8 cellular contexts compared by ENCODE assay signal in genomic region chr19:49614096-49614857, GRCh38. TPM values are rescaled to one million over a fixed set of nuclear protein-coding genes. Genes with fewer than 3 reads are reported as not detected.
A peak's percentile ranks its signal among the peaks of the same experiment; 100 is the strongest.
DNase-seq lines count a peak whose midpoint lies in the region; ATAC-seq and TF ChIP-seq lines count a peak whose summit lies in the region.

No MANE protein-coding gene starts in this region.

- no peak overlapping the region for H3K27ac ChIP-seq in CD4-positive, alpha-beta memory T cell (ENCODE audit: low read depth, low read length)
- no peak overlapping the region for H3K27ac ChIP-seq in A673 (ENCODE audit: low read depth, low read length, poor library complexity, severe bottlenecking)

- H3K36me3 Mint-ChIP-seq in CD4-positive, alpha-beta memory T cell = peaks cover 38 to 62% of the 10 kb centered on the region in 2 donors
- H3K36me3 Mint-ChIP-seq in IgD-negative memory B cell = peaks cover 3% of the 10 kb centered on the region
- peaks cover 0 to 83% (median 26%) of the 10 kb centered on the region in 3 donors for H3K36me3 Mint-ChIP-seq in naive thymus-derived CD8-positive, alpha-beta T cell

- BruUV-seq in A673 (replicated peaks; lab: Mats Ljungman, UMichigan) = no TSS peak

- H3K4me3 Mint-ChIP-seq in CD4-positive, alpha-beta memory T cell = peak overlapping the region in 1 of 8 donors; percentile 33
- H3K4me3 Mint-ChIP-seq in IgD-negative memory B cell = no peak overlapping the region
- H3K4me3 Mint-ChIP-seq in naive thymus-derived CD8-positive, alpha-beta T cell = peak overlapping the region in 1 of 10 donors; percentile 63

- no peaks in the 10 kb centered on the region for H3K9me3 Mint-ChIP-seq in CD4-positive, alpha-beta memory T cell
- H3K9me3 Mint-ChIP-seq in IgD-negative memory B cell = no peaks in the 10 kb centered on the region
- no peaks in the 10 kb centered on the region for H3K9me3 Mint-ChIP-seq in naive thymus-derived CD8-positive, alpha-beta T cell

- POLR2A ChIA-PET in CD4-positive, alpha-beta memory T cell (lab: Charles Lee; ENCODE audit: partially characterized antibody) = no interaction called here
- POLR2A ChIA-PET in naive thymus-derived CD8-positive, alpha-beta T cell (lab: Charles Lee) = interaction anchor here (0.6 kb wide), 1 partner anchor 14 kb away, joined by 4 read pairs; no protein-coding TSS in a partner anchor
- POLR2A ChIA-PET in A673 (lab: Charles Lee; ENCODE audit: low non-redundant PET) = no interaction called here

- H3K9me3 ChIP-seq in CD4-positive, alpha-beta memory T cell (ENCODE audit: control insufficient read depth in 1 of 2, low read length in 2 of 2) = no peaks in the 10 kb centered on the region
- no peaks in the 10 kb centered on the region for H3K9me3 ChIP-seq in A673 (ENCODE audit: low read depth, low read length, poor library complexity, severe bottlenecking)

- ATAC-seq in naive thymus-derived CD8-positive, alpha-beta T cell = no peak
- no peak for ATAC-seq in GM21786 (IDR thresholded peaks at IDR 0.05; ENCODE audit: unreplicated experiment)

- peaks cover 3 to 17% (median 11%) of the 10 kb centered on the region in 4 donors for H3K4me1 Mint-ChIP-seq in CD4-positive, alpha-beta memory T cell
- peaks cover 0 to 16% (median 11%) of the 10 kb centered on the region in 3 donors for H3K4me1 Mint-ChIP-seq in IgD-negative memory B cell
- H3K4me1 Mint-ChIP-seq in naive thymus-derived CD8-positive, alpha-beta T cell = peaks cover 7 to 29% (median 20%) of the 10 kb centered on the region in 4 donors

- DNase-seq in CD4-positive, alpha-beta memory T cell = no peak
- peak; percentile 81 for DNase-seq in astrocyte of the spinal cord (ENCODE audit: low read depth, low spot score)
- no peak for DNase-seq in naive thymus-derived CD8-positive, alpha-beta T cell
- DNase-seq in A673 (ENCODE audit: low spot score) = no peak
- DNase-seq in stimulated activated naive CD4-positive, alpha-beta T cell treated with Interleukin-2 at 50 U/mL for 16 hours (lab: John Stamatoyannopoulos, UW) = no peak
- no peak for DNase-seq in NCI-H82 (lab: John Stamatoyannopoulos, UW)

- intact Hi-C loops in CD4-positive, alpha-beta memory T cell (cut with micrococcal nuclease) = no loop called here
- intact Hi-C loops in A673 (cut with micrococcal nuclease; ENCODE audit: unreplicated experiment) = no loop called here

- H3K4me1 ChIP-seq in CD4-positive, alpha-beta memory T cell (ENCODE audit: insufficient read depth, low read length) = peaks cover 5% of the 10 kb centered on the region
- H3K4me1 ChIP-seq in A673 (ENCODE audit: insufficient read depth, low read length, poor library complexity, severe bottlenecking) = no peaks in the 10 kb centered on the region

- no peaks in the 10 kb centered on the region for H3K27me3 Mint-ChIP-seq in CD4-positive, alpha-beta memory T cell
- no peaks in the 10 kb centered on the region for H3K27me3 Mint-ChIP-seq in IgD-negative memory B cell
- peaks cover 0 to 2% (median 0%) of the 10 kb centered on the region in 5 donors for H3K27me3 Mint-ChIP-seq in naive thymus-derived CD8-positive, alpha-beta T cell

- TF ChIP-seq CTCF in astrocyte of the spinal cord (IDR thresholded peaks at IDR 0.05; ENCODE audit: low read depth, low read length) (peak; percentile 23), A673 (conservative IDR thresholded peaks at IDR 0.05; ENCODE audit: low read depth, low read length) (no peak)

- H3K27me3 ChIP-seq in CD4-positive, alpha-beta memory T cell (ENCODE audit: insufficient read depth, low read length) = no peaks in the 10 kb centered on the region
- no peaks in the 10 kb centered on the region for H3K27me3 ChIP-seq in A673 (replicated peaks; ENCODE audit: insufficient read depth, low read depth, low read length, poor library complexity)

- in situ Hi-C loops in astrocyte of the spinal cord (cut with HindIII; ENCODE audit: low sequenced_read_pairs) = no loop called here

- CTCF ChIA-PET in CD4-positive, alpha-beta memory T cell (lab: Charles Lee; ENCODE audit: partially characterized antibody) = no interaction called here
- CTCF ChIA-PET in A673 (lab: Charles Lee) = no interaction called here

- no peak overlapping the region for H3K4me3 ChIP-seq in CD4-positive, alpha-beta memory T cell (ENCODE audit: low read length in 2 of 2)
- H3K4me3 ChIP-seq in astrocyte of the spinal cord (ENCODE audit: low read depth, low read length) = no peak overlapping the region
- H3K4me3 ChIP-seq in A673 (ENCODE audit: low read depth, low read length, poor library complexity, severe bottlenecking) = no peak overlapping the region

- peak overlapping the region; percentile 13 to 91 (median 70) for H3K27ac Mint-ChIP-seq in CD4-positive, alpha-beta memory T cell
- peak overlapping the region in 2 of 3 donors; percentile 21 to 71 for H3K27ac Mint-ChIP-seq in IgD-negative memory B cell
- H3K27ac Mint-ChIP-seq in naive thymus-derived CD8-positive, alpha-beta T cell = peak overlapping the region in 9 of 10 donors; percentile 39 to 90 (median 80)

- peaks cover 52% of the 10 kb centered on the region for H3K36me3 ChIP-seq in CD4-positive, alpha-beta memory T cell (ENCODE audit: insufficient read depth, low read length)
- H3K36me3 ChIP-seq in A673 (ENCODE audit: insufficient read depth, low read length, poor library complexity, severe bottlenecking) = peaks cover 55% of the 10 kb centered on the region

RNA-seq across cellular contexts. Expression of gene PRR12, which starts 23.3 kb away (rescaled TPM):
- 10 to 100 TPM; 64.6 to 65.1 TPM for total RNA-seq in CD4-positive, alpha-beta memory T cell
- 1 to 10 TPM in 1 of 2 donors, not detected in 1; 1.2 TPM for polyA plus RNA-seq in CD4-positive, alpha-beta memory T cell
- 0.70 TPM for polyA plus RNA-seq in IgD-negative memory B cell
- total RNA-seq in naive thymus-derived CD8-positive, alpha-beta T cell = 10 to 100 TPM; 61.6 to 62.1 TPM
- under 1 TPM; 0.24 to 0.69 (median 0.37) TPM for polyA plus RNA-seq in naive thymus-derived CD8-positive, alpha-beta T cell
- total RNA-seq in A673 (2021) = 51.4 and 54.0 TPM in 2 replicates

RNA-seq across cellular contexts. Expression of gene RRAS, which starts 25.7 kb away (rescaled TPM):
- 10 to 100 TPM; 12.0 to 13.4 TPM for total RNA-seq in CD4-positive, alpha-beta memory T cell
- 10 to 100 TPM; 28.0 to 32.1 TPM for polyA plus RNA-seq in CD4-positive, alpha-beta memory T cell
- 18.4 TPM for polyA plus RNA-seq in IgD-negative memory B cell
- total RNA-seq in naive thymus-derived CD8-positive, alpha-beta T cell = 10 to 100 TPM; 10.4 to 12.7 TPM
- polyA plus RNA-seq in naive thymus-derived CD8-positive, alpha-beta T cell = 10 to 100 TPM; 21.8 to 30.2 (median 28.4) TPM
- total RNA-seq in A673 (2021) = 27.6 and 32.4 TPM in 2 replicates

RNA-seq across cellular contexts. Expression of gene SCAF1, which starts 27.7 kb away (rescaled TPM):
- 10 to 100 TPM; 60.5 to 62.7 TPM for total RNA-seq in CD4-positive, alpha-beta memory T cell
- polyA plus RNA-seq in CD4-positive, alpha-beta memory T cell = 1 to 10 TPM in 1 of 2 donors, not detected in 1; 4.0 TPM
- 3.4 TPM for polyA plus RNA-seq in IgD-negative memory B cell
- 10 to 100 TPM; 51.0 to 62.3 TPM for total RNA-seq in naive thymus-derived CD8-positive, alpha-beta T cell
- 1 to 10 TPM; 1.1 to 2.5 (median 1.2) TPM for polyA plus RNA-seq in naive thymus-derived CD8-positive, alpha-beta T cell
- 92.7 and 98.2 TPM in 2 replicates for total RNA-seq in A673 (2021)

RNA-seq across cellular contexts. Expression of gene PRRG2, which starts 33.2 kb away (rescaled TPM):
- 1 to 10 TPM; 1.0 to 1.7 TPM for total RNA-seq in CD4-positive, alpha-beta memory T cell
- polyA plus RNA-seq in CD4-positive, alpha-beta memory T cell = under 1 TPM in 1 of 2 donors, not detected in 1; 0.34 TPM
- 0.26 TPM for polyA plus RNA-seq in IgD-negative memory B cell
- 1 to 10 TPM; 1.9 to 2.4 TPM for total RNA-seq in naive thymus-derived CD8-positive, alpha-beta T cell
- under 1 TPM; 0.28 to 0.34 (median 0.32) TPM for polyA plus RNA-seq in naive thymus-derived CD8-positive, alpha-beta T cell
- total RNA-seq in A673 (2021) = 1.5 and 1.9 TPM in 2 replicates

RNA-seq across cellular contexts. Expression of gene NOSIP, which starts 33.9 kb away (rescaled TPM):
- total RNA-seq in CD4-positive, alpha-beta memory T cell = 100 to 1,000 TPM; 177 to 191 TPM
- polyA plus RNA-seq in CD4-positive, alpha-beta memory T cell = 100 to 1,000 TPM; 650 to 674 TPM
- polyA plus RNA-seq in IgD-negative memory B cell = 144 TPM
- 100 to 1,000 TPM; 162 to 173 TPM for total RNA-seq in naive thymus-derived CD8-positive, alpha-beta T cell
- polyA plus RNA-seq in naive thymus-derived CD8-positive, alpha-beta T cell = 100 to 1,000 TPM; 662 to 854 (median 844) TPM
- total RNA-seq in A673 (2021) = 169 and 178 TPM in 2 replicates
